ENCODE assay signal across 19 cellular contexts in the genomic region with DNA sequence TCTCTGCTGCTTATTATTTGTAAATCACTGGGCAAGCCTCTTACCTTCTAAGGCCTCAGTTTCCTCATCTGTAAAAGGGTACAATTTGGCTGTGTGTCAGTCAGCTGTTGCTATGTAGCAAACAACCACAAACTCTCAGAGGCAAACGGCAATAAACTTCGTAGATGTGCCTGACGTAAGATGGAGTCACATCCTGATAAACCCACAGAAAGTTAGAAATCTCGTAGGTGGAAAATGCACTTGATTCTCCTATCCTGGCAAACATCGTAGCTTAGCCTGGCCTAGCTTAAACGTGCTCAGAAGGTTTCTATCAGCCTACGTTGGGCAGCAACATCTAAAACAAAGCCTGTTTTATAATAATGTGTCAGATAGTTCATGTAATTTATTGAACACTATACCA. TPM values are rescaled to one million over a fixed set of nuclear protein-coding genes. Genes with fewer than 3 reads are reported as not detected.
"Had no signal": no experiment of that assay in that cellular context is flagged by ENCODE, and none has a peak within 500 bp of the region (broad histone marks: within the 10 kb centered on the region; RNA-seq: fewer than 3 reads in every experiment).

No MANE protein-coding gene starts in this region.

- H3K36me3 Mint-ChIP-seq: natural killer cell treated with Interleukin-12 subunit alpha and Interleukin-12 subunit beta and Interleukin-15 and Interleukin-18, amount 100 ng/mL, for 72 hours; type B pancreatic cell had no signal

- H3K9me3 Mint-ChIP-seq: natural killer cell treated with Interleukin-12 subunit alpha and Interleukin-12 subunit beta and Interleukin-15 and Interleukin-18, amount 100 ng/mL, for 72 hours; type B pancreatic cell had no signal

- FAIRE-seq: keratinocyte, TTC549 had no signal

- H3K27ac Mint-ChIP-seq: natural killer cell treated with Interleukin-12 subunit alpha and Interleukin-12 subunit beta and Interleukin-15 and Interleukin-18, amount 100 ng/mL, for 72 hours; progenitor cell of endocrine pancreas; T-helper 17 cell; type B pancreatic cell had no signal

- DNase-seq: activated CD4-positive, CD25-positive, alpha-beta regulatory T cell; activated naive CD4-positive, alpha-beta T cell treated with Interleukin-2 at 50 U/mL for 16 hours; caudate nucleus; effector CD8-positive, alpha-beta T cell; nucleus accumbens; stimulated activated CD4-positive, alpha-beta T cell treated with anti-CD3 and anti-CD28 coated beads, Interleukin-1b, Interleukin-23, amount 100 ng/mL, for 48 hours; stimulated activated naive CD4-positive, alpha-beta T cell; T-helper 17 cell had no signal

- ATAC-seq: gastroesophageal sphincter; left lung; natural killer cell treated with Interleukin-12 subunit alpha and Interleukin-12 subunit beta and Interleukin-15 and Interleukin-18, amount 100 ng/mL, for 72 hours; right lobe of liver; T-helper 17 cell had no signal

- H3K36me3 ChIP-seq: gastroesophageal sphincter, left lung, right lobe of liver, spleen had no signal

- H3K27me3 ChIP-seq: right lobe of liver had no signal

- H3K4me3 Mint-ChIP-seq: natural killer cell treated with Interleukin-12 subunit alpha and Interleukin-12 subunit beta and Interleukin-15 and Interleukin-18, amount 100 ng/mL, for 72 hours; T-helper 17 cell; type B pancreatic cell had no signal

- H3K4me1 ChIP-seq: gastroesophageal sphincter, left lung, right lobe of liver, spleen had no signal

- H3K27ac ChIP-seq: coronary artery, epithelial cell of prostate, gastroesophageal sphincter, left lung, right lobe of liver, spleen had no signal

- H3K4me3 ChIP-seq: coronary artery, gastroesophageal sphincter, left lung, right lobe of liver, spleen had no signal

- H3K9me3 ChIP-seq: gastroesophageal sphincter, left lung, right lobe of liver, spleen had no signal

RNA-seq across cellular contexts. Expression of a gene that starts 35.0 kb away (rescaled TPM):
- total RNA-seq: natural killer cell treated with Interleukin-12 subunit alpha and Interleukin-12 subunit beta and Interleukin-15 and Interleukin-18, amount 100 ng/mL, for 72 hours; right lobe of liver; spleen; T-helper 17 cell had no signal
- polyA plus RNA-seq: keratinocyte had no signal
